ENCODE assay signal across 8 cellular contexts in genomic region chr22:45212306-45212709, GRCh38. TPM values are rescaled to one million over a fixed set of nuclear protein-coding genes. Genes with fewer than 3 reads are reported as not detected.
DNase-seq lines count a peak whose midpoint lies in the region; ATAC-seq and TF ChIP-seq lines count a peak whose summit lies in the region.

No MANE protein-coding gene starts in this region.

- no peak for ATAC-seq in GM18519 (IDR thresholded peaks at IDR 0.05; ENCODE audit: low FRiP score, unreplicated experiment)
- no peak for ATAC-seq in HG02623 (IDR thresholded peaks at IDR 0.05; ENCODE audit: unreplicated experiment)

- peak; percentile 94 for DNase-seq in HFFc6
- DNase-seq in brain microvascular endothelial cell: peak; percentile 91
- DNase-seq in inferior parietal cortex (ENCODE audit: extremely low spot score): peak; percentile 82
- peak; percentile 64 for DNase-seq in smooth muscle cell of the brain vasculature (ENCODE audit: low read depth, low spot score)
- no peak for DNase-seq in mesenteric fat pad (ENCODE audit: low spot score)
- DNase-seq in stimulated activated CD4-positive, alpha-beta T cell treated with anti-CD3 and anti-CD28 coated beads, Interleukin-12 subunit alpha, Interleukin-12 subunit beta, amount 100 ng/mL, for 4 hours: no peak

- H3K27ac ChIP-seq in brain microvascular endothelial cell: peak overlapping the region; percentile 86

- H3K36me3 ChIP-seq in brain microvascular endothelial cell (replicated peaks): no peaks in the 10 kb centered on the region

- H3K9me3 Mint-ChIP-seq in HFFc6: no peaks in the 10 kb centered on the region

- H3K27ac Mint-ChIP-seq in HFFc6: peak overlapping the region; percentile 98

- peaks cover 3% of the 10 kb centered on the region for H3K27me3 Mint-ChIP-seq in HFFc6 (ENCODE audit: insufficient read depth)

- peaks cover 58% of the 10 kb centered on the region for H3K4me1 Mint-ChIP-seq in HFFc6 (ENCODE audit: low read depth)

- TF ChIP-seq CTCF in HFFc6 (IDR thresholded peaks at IDR 0.05): peak; percentile 48; the same call in 1 of the 2 replicates
- peak; percentile 22 for TF ChIP-seq CTCF in brain microvascular endothelial cell (IDR thresholded peaks at IDR 0.05; ENCODE audit: low read depth, low read length, missing control alignments)

- H3K27me3 ChIP-seq in brain microvascular endothelial cell (replicated peaks): no peaks in the 10 kb centered on the region

- H3K4me3 ChIP-seq in brain microvascular endothelial cell (ENCODE audit: low read depth, low read length): peak overlapping the region; percentile 41

- peak overlapping the region; percentile 91 for H3K4me3 Mint-ChIP-seq in HFFc6

- H3K36me3 Mint-ChIP-seq in HFFc6 (ENCODE audit: low read depth): peaks cover 21% of the 10 kb centered on the region

- in situ Hi-C loops in brain microvascular endothelial cell (cut with HindIII; ENCODE audit: low pct_ligation_motif_present, low sequenced_read_pairs): no loop called here

RNA-seq across cellular contexts. Expression of gene KIAA0930, which starts 28.4 kb away (rescaled TPM):
- 10 to 100 TPM; 53.9 to 70.1 (median 57.8) TPM for total RNA-seq in HFFc6 (2021; fragmentation: NEBNext Ultra II Directional; extraction: Animal tissue kit (Norgen Biotek cat#: 25700))
- total RNA-seq in mesenteric fat pad: 65.7 TPM

RNA-seq across cellular contexts. Expression of gene NUP50, which starts 48.6 kb away (rescaled TPM):
- 10 to 100 TPM; 44.3 to 63.0 (median 56.6) TPM for total RNA-seq in HFFc6 (2021; fragmentation: NEBNext Ultra II Directional; extraction: Animal tissue kit (Norgen Biotek cat#: 25700))
- total RNA-seq in mesenteric fat pad: 58.0 TPM

Comparison
In these comparisons a context has a peak if more than half of its experiments do, and no peak if none do; other contexts are left out.
1. DNase-seq: peak in HFFc6 (single experiment), brain microvascular endothelial cell (single experiment), inferior parietal cortex (single experiment) and smooth muscle cell of the brain vasculature (single experiment); none in mesenteric fat pad (single experiment) and stimulated activated CD4-positive, alpha-beta T cell treated with anti-CD3 and anti-CD28 coated beads, Interleukin-12 subunit alpha, Interleukin-12 subunit beta, amount 100 ng/mL, for 4 hours (single experiment).